ENCODE assay signal across 8 cellular contexts in the genomic region with DNA sequence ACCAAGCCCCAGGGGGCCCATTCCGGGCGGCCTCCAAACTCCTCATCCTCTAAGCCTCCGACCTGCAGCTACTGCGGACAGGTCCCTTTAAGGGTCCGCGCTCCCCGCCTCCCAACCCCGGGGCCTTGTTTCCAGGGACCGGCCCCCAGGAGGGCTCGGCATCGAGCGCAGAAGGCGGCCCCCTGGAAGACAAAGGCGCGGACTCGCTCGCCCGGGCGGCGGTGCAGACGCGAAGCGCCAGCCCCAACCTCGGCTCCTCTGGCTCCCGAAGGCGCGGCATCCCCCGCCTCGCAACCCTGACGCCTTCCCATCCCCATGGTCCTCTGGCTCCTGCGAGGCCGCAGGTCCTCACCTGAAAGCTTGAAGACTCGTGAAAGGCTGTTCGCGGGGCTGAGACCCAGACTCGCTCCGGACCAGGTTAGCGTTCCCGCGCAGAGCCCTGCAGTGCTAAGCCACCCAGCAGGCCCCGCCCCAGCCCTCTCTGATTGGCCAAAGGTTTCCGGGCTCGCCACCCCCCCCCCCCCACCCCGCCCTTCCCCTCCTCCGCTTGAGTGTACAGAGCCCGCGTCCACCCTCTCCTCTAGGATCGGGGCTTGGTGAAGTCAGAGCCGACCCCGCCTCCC. TPM values are rescaled to one million over a fixed set of nuclear protein-coding genes. Genes with fewer than 3 reads are reported as not detected.
DNase-seq lines count a peak whose midpoint lies in the region; ATAC-seq, FAIRE-seq and TF ChIP-seq lines count a peak whose summit lies in the region.

TSS of gene TMSB15A (minus strand) at position 426 of the 623 bp plus-strand sequence.

- peaks cover 38 to 44% of the 10 kb centered on the region in 2 donors for H3K27me3 Mint-ChIP-seq in effector memory CD8-positive, alpha-beta T cell

- no peak for FAIRE-seq in GM12892 (lab: Jason Lieb, UNC)

- DNase-seq in GM12892 (ENCODE audit: insufficient read length) = peak; percentile 15
- DNase-seq in NCI-H446 (lab: John Stamatoyannopoulos, UW) = peak; percentile 5 to 68
- DNase-seq in activated CD8-positive, alpha-beta memory T cell treated with anti-CD3 and anti-CD28 coated beads, Interleukin-2, amount 50 U/mL, for 1 hour (ENCODE audit: extremely low read depth) = peak; percentile 13
- DNase-seq in effector memory CD8-positive, alpha-beta T cell = peak; percentile 11 to 15 (median 12)
- peak; percentile 11 to 27 for DNase-seq in lung microvascular endothelial cell (ENCODE audit: low read depth in 2 of 2)
- DNase-seq in stimulated activated CD4-positive, alpha-beta T cell treated with anti-CD3 and anti-CD28 coated beads, TNF-alpha, amount 100 ng/mL, for 48 hours (ENCODE audit: low read depth in 3 of 3) = peak; percentile 19 to 42 (median 25)
- no peak for DNase-seq in HT-29 (ENCODE audit: low spot score)

- no peaks in the 10 kb centered on the region for H3K9me3 Mint-ChIP-seq in effector memory CD8-positive, alpha-beta T cell

- H3K36me3 Mint-ChIP-seq in effector memory CD8-positive, alpha-beta T cell (ENCODE audit: insufficient read depth) = no peaks in the 10 kb centered on the region

- TF ChIP-seq POLR2A in GM12892 (IDR thresholded peaks at IDR 0.05; ENCODE audit: low read depth, low read length) = no peak

- no peak within 1 kb of the TSS for H3K27ac Mint-ChIP-seq in effector memory CD8-positive, alpha-beta T cell

- peak within 1 kb of the TSS; percentile 62 to 71 for H3K4me3 Mint-ChIP-seq in effector memory CD8-positive, alpha-beta T cell

- H3K4me1 Mint-ChIP-seq in effector memory CD8-positive, alpha-beta T cell (ENCODE audit: low read depth in 2 of 2) = peaks cover 1 to 5% of the 10 kb centered on the region in 2 donors

- ATAC-seq in HG03039 (IDR thresholded peaks at IDR 0.05; ENCODE audit: unreplicated experiment) = peak; percentile 77
- peak; percentile 74 for ATAC-seq in effector memory CD8-positive, alpha-beta T cell (replicated peaks)

RNA-seq across cellular contexts. Expression of gene TMSB15A, which starts in this region (rescaled TPM):
- polyA plus RNA-seq in GM12892 (2012; ENCODE audit: missing spikeins) = not detected
- total RNA-seq in lung microvascular endothelial cell = 0.20 and 1.1 TPM in 2 replicates
- total RNA-seq in HT-29 (2014; rRNA removed; shearing (Covaris generic)) = not detected in 2 replicates
